19 cellular contexts compared by ENCODE assay signal in genomic region chr1:99527545-99527944, GRCh38.
"Had no signal": no experiment of that assay in that cellular context is flagged by ENCODE, and none has a peak within 500 bp of the region (broad histone marks: within the 10 kb centered on the region; RNA-seq: fewer than 3 reads in every experiment).

No MANE protein-coding gene starts in this region.

- H3K4me3 Mint-ChIP-seq: memory B cell; naive B cell; natural killer cell treated with Interleukin-12 subunit alpha and Interleukin-12 subunit beta and Interleukin-15 and Interleukin-18, amount 100 ng/mL, for 72 hours; neural crest cell; stimulated activated naive CD8-positive, alpha-beta T cell treated with anti-CD3 and anti-CD28 coated beads, Interleukin-15, amount 100 ng/mL, for 72 hours had no signal

- H3K27me3 ChIP-seq: esophagus muscularis mucosa, neutrophil, pancreas, thyroid gland had no signal

- H3K4me3 ChIP-seq: coronary artery, esophagus muscularis mucosa, lung, mucosa of descending colon, pancreas, smooth muscle cell, thyroid gland had no signal

- H3K9me3 Mint-ChIP-seq: natural killer cell treated with Interleukin-12 subunit alpha and Interleukin-12 subunit beta and Interleukin-15 and Interleukin-18, amount 100 ng/mL, for 72 hours; stimulated activated naive CD8-positive, alpha-beta T cell treated with anti-CD3 and anti-CD28 coated beads, Interleukin-15, amount 100 ng/mL, for 72 hours had no signal

- H3K4me1 Mint-ChIP-seq: memory B cell; naive B cell; stimulated activated naive CD8-positive, alpha-beta T cell treated with anti-CD3 and anti-CD28 coated beads, Interleukin-15, amount 100 ng/mL, for 72 hours had no signal

- H3K36me3 Mint-ChIP-seq: memory B cell; naive B cell; natural killer cell treated with Interleukin-12 subunit alpha and Interleukin-12 subunit beta and Interleukin-15 and Interleukin-18, amount 100 ng/mL, for 72 hours had no signal

- H3K27me3 Mint-ChIP-seq: natural killer cell treated with Interleukin-12 subunit alpha and Interleukin-12 subunit beta and Interleukin-15 and Interleukin-18, amount 100 ng/mL, for 72 hours had no signal

- H3K4me2 ChIP-seq: smooth muscle cell had no signal

- H3K4me1 ChIP-seq: thyroid gland had no signal

- ATAC-seq: mucosa of descending colon; natural killer cell treated with Interleukin-12 subunit alpha and Interleukin-12 subunit beta and Interleukin-15 and Interleukin-18, amount 100 ng/mL, for 72 hours; pancreas; stimulated activated naive CD8-positive, alpha-beta T cell treated with anti-CD3 and anti-CD28 coated beads, Interleukin-15, amount 100 ng/mL, for 72 hours had no signal

- DNase-seq: effector memory CD4-positive, alpha-beta T cell; mucosa of descending colon; naive B cell; pancreas; stimulated activated CD4-positive, alpha-beta T cell treated with anti-CD3 and anti-CD28 coated beads, Interleukin-12 subunit alpha, Interleukin-12 subunit beta, amount 100 ng/mL, for 4 hours; stimulated activated CD4-positive, alpha-beta T cell treated with anti-CD3 and anti-CD28 coated beads, Interleukin-1b, Interleukin-23, amount 100 ng/mL, for 48 hours; stimulated activated CD4-positive, alpha-beta T cell treated with anti-CD3 and anti-CD28 coated beads, Interleukin-4, amount 100 ng/mL, for 1 hour; stimulated activated CD8-positive, alpha-beta memory T cell treated with anti-CD3 and anti-CD28 coated beads, Interleukin-4, amount 100 ng/mL, for 48 hours; stimulated activated naive CD4-positive, alpha-beta T cell; stimulated activated naive CD8-positive, alpha-beta T cell treated with anti-CD3 and anti-CD28 coated beads, Interleukin-15, amount 100 ng/mL, for 72 hours; thyroid gland had no signal

- H3K27ac Mint-ChIP-seq: memory B cell; naive B cell; natural killer cell treated with Interleukin-12 subunit alpha and Interleukin-12 subunit beta and Interleukin-15 and Interleukin-18, amount 100 ng/mL, for 72 hours; stimulated activated naive CD8-positive, alpha-beta T cell treated with anti-CD3 and anti-CD28 coated beads, Interleukin-15, amount 100 ng/mL, for 72 hours had no signal

- H3K36me3 ChIP-seq: esophagus muscularis mucosa, neutrophil, pancreas, thyroid gland had no signal

- H3K9me3 ChIP-seq: esophagus muscularis mucosa, mucosa of descending colon, neutrophil, pancreas, thyroid gland had no signal

- H3K27ac ChIP-seq: coronary artery, esophagus muscularis mucosa, neutrophil, pancreas, thyroid gland had no signal
